Comparison of ENCODE assay signal across 1 cellular context in the genomic region with DNA sequence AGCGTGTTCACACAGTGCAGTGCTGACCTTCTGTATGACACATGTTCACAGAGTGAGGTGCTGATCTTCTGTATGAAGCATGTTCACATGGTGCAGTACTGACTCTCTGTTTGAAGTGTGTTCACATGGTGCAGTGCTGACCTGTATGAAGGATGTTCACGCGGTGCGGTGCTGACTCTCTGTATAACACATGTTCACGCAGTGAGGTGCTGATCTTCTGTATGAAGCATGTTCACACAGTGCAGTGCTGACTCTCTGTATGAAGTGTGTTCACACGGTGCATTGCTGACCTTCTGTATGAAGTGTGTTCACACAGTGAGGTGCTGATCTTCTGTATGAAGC.
TF ChIP-seq lines count a peak whose summit lies in the region.

No MANE protein-coding gene starts in this region.

TF ChIP-seq in A549, 52 proteins besides CTCF, POLR2A, EP300 and RAD21 (continued from another document):
- TF ChIP-seq, protein P1, sequence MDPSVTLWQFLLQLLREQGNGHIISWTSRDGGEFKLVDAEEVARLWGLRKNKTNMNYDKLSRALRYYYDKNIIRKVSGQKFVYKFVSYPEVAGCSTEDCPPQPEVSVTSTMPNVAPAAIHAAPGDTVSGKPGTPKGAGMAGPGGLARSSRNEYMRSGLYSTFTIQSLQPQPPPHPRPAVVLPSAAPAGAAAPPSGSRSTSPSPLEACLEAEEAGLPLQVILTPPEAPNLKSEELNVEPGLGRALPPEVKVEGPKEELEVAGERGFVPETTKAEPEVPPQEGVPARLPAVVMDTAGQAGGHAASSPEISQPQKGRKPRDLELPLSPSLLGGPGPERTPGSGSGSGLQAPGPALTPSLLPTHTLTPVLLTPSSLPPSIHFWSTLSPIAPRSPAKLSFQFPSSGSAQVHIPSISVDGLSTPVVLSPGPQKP (IDR thresholded peaks at IDR 0.05; ENCODE audit: low read depth, low read length), result no peak
- TF ChIP-seq CBX8 (IDR thresholded peaks at IDR 0.05) (no peak), FOSB (CRISPR knock-in tag; IDR thresholded peaks at IDR 0.05) (no peak), ATOH8 (CRISPR knock-in tag; IDR thresholded peaks at IDR 0.05; ENCODE audit: low read depth) (no peak), JUNB (IDR thresholded peaks at IDR 0.05) (no peak), E2F6 (IDR thresholded peaks at IDR 0.05; ENCODE audit: borderline replicate concordance, low read depth) (no peak), PHF8 (IDR thresholded peaks at IDR 0.05; ENCODE audit: borderline replicate concordance, low read depth) (no peak), CEBPB (IDR thresholded peaks at IDR 0.05) (no peak), HES2 (IDR thresholded peaks at IDR 0.05) (no peak), RCOR1 (IDR thresholded peaks at IDR 0.05; ENCODE audit: low read depth, low read length) (no peak), MYC (IDR thresholded peaks at IDR 0.05; ENCODE audit: borderline replicate concordance, low read length) (no peak), MAFK (IDR thresholded peaks at IDR 0.05; ENCODE audit: partially characterized antibody) (no peak), BHLHE40 (IDR thresholded peaks at IDR 0.05; ENCODE audit: low read depth, low read length) (no peak), HDAC2 (IDR thresholded peaks at IDR 0.05) (no peak), TFCP2L1 (CRISPR knock-in tag; IDR thresholded peaks at IDR 0.05) (no peak), POLR2AphosphoS2 (conservative IDR thresholded peaks at IDR 0.05; ENCODE audit: low read length) (no peak)
